10 cellular contexts compared by ENCODE assay signal in the genomic region with DNA sequence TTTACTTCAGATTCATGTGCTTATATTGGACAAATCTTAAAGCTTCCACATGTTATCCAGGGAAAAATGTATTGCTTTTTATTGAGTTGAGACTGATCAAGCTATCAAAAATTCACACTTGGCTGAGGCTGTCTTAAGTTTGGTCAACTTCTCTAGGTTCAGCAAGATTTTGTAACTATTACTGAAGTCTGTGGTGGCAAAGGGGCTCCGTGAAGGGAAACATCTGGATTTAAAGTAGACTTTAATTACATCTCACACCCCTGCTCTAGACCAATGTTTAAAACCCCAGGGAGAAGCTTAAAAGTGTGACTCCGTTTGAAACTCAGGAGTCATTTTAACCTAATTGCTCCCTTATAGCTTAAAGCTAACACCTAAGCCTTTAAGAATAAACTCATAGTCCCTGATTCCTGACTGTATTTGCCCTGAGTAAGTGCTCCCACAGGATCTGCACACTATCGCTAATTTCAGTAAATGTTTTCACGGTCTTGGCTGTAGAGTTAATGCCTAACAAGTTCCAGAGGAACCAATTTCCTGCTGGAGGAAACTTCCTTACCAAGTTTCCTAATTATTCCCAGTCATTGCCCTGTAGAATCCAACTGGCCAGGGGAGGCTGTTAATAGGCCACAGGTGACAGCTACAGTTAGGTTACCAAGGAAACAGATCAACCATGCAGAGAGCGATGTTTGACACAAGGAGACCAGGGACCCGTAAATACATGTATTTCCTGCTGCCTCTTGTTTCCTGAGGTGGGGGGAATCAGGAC. TPM values are rescaled to one million over a fixed set of nuclear protein-coding genes. Genes with fewer than 3 reads are reported as not detected.
DNase-seq lines count a peak whose midpoint lies in the region; ATAC-seq, FAIRE-seq and TF ChIP-seq lines count a peak whose summit lies in the region.
"Had no signal": no experiment of that assay in that cellular context is flagged by ENCODE, and none has a peak within 500 bp of the region (broad histone marks: within the 10 kb centered on the region; RNA-seq: fewer than 3 reads in every experiment).

No MANE protein-coding gene starts in this region.

- no peak for TF ChIP-seq RAD21 in GM12878 (IDR thresholded peaks at IDR 0.05; ENCODE audit: insufficient read depth, low read depth, low read length)

- no peak for DNase-seq in GM12878 (ENCODE audit: low read depth, low spot score)
- no peak for DNase-seq in neuronal stem cell (ENCODE audit: low spot score)
- DNase-seq in occipital lobe (lab: John Stamatoyannopoulos, UW), result no peak
- no peak for DNase-seq in stimulated activated naive CD4-positive, alpha-beta T cell treated with Interleukin-2 at 50 U/mL for 16 hours (lab: John Stamatoyannopoulos, UW)
- DNase-seq: NCI-H2107, small intestine had no signal

- H3K79me1 ChIP-seq in neuronal stem cell (ENCODE audit: low read depth, low read length), result no peaks in the 10 kb centered on the region

- H3K9ac ChIP-seq in GM12878 (ENCODE audit: control insufficient read depth, insufficient read depth, low read length) (no peak overlapping the region), neuronal stem cell (ENCODE audit: low read depth, low read length, poor library complexity) (no peak overlapping the region)

- ATAC-seq in GM18505 (IDR thresholded peaks at IDR 0.05; ENCODE audit: unreplicated experiment) (peak; percentile 36), HG03097 (IDR thresholded peaks at IDR 0.05; ENCODE audit: low FRiP score, unreplicated experiment) (peak; percentile 45), GM12878 (peak; percentile 60), HG02571 (IDR thresholded peaks at IDR 0.05; ENCODE audit: unreplicated experiment) (no peak), HG02970 (IDR thresholded peaks at IDR 0.05; ENCODE audit: low FRiP score, unreplicated experiment) (no peak)

- POLR2A ChIA-PET in GM12878 (lab: Charles Lee), result interaction anchor here (5.6 kb wide), 1 partner anchor 96 kb away, joined by 29 read pairs; a partner anchor contains a TSS

- H3K4me3 ChIP-seq in GM12878 (0 out of 2 replicates have a peak overlapping the region, but pooled peaks have one; percentile 7), neuronal stem cell (ENCODE audit: low read length in 2 of 2) (no peak overlapping the region)

- no peak for TF ChIP-seq POLR2A in GM18505 (IDR thresholded peaks at IDR 0.05; ENCODE audit: borderline replicate concordance, extremely low read depth, insufficient read depth, insufficient read length)
- no peak for TF ChIP-seq POLR2A in GM12878 (IDR thresholded peaks at IDR 0.05; ENCODE audit: low read depth, low read length)

- H3K27ac ChIP-seq in GM12878 (ENCODE audit: control insufficient read depth, insufficient read depth), result no peak overlapping the region
- H3K27ac ChIP-seq in neuronal stem cell (replicated peaks; ENCODE audit: low read length), result no peak overlapping the region

- in situ Hi-C loops in GM12878 (cut with MboI), result loop anchor here (5.0 kb wide), 1 partner anchor 97 kb away; a partner anchor contains a TSS

- H3K18ac ChIP-seq in neuronal stem cell (ENCODE audit: low read length), result no peak overlapping the region

- H2BK15ac ChIP-seq in neuronal stem cell (ENCODE audit: low read length), result no peak overlapping the region

- no peaks in the 10 kb centered on the region for H3K9me3 ChIP-seq in GM12878 (replicated peaks; ENCODE audit: control insufficient read depth, insufficient read depth, low read length)
- H3K9me3 ChIP-seq in neuronal stem cell (replicated peaks in 1 of 2; ENCODE audit: control insufficient read depth in 2 of 2, insufficient read depth in 1 of 2, low read depth in 1 of 2, low read length in 2 of 2), result no peaks in the 10 kb centered on the region

- no peak overlapping the region for H3K23ac ChIP-seq in neuronal stem cell (ENCODE audit: low read depth, low read length, poor library complexity)

- no peak overlapping the region for H2BK12ac ChIP-seq in neuronal stem cell (ENCODE audit: low read length)

- H2BK120ac ChIP-seq in neuronal stem cell (ENCODE audit: low read depth, low read length), result no peak overlapping the region

- H3K36me3 ChIP-seq in GM12878 (ENCODE audit: control insufficient read depth in 2 of 2, insufficient read depth in 2 of 2, low read length in 1 of 2) (no peaks in the 10 kb centered on the region), neuronal stem cell (replicated peaks in 1 of 2; ENCODE audit: control insufficient read depth in 2 of 2, insufficient read depth in 2 of 2, low read length in 2 of 2) (no peaks in the 10 kb centered on the region)

- intact Hi-C loops in GM12878 (cut with micrococcal nuclease; ENCODE audit: unreplicated experiment), result loop anchor here (10.0 kb wide), 1 partner anchor 204 kb away; no protein-coding TSS in a partner anchor

- peaks cover 14% of the 10 kb centered on the region for H3K4me1 ChIP-seq in GM12878 (ENCODE audit: control insufficient read depth, insufficient read depth, low read length)
- H3K4me1 ChIP-seq in neuronal stem cell (ENCODE audit: control insufficient read depth in 2 of 2, insufficient read depth in 1 of 2, low read depth in 1 of 2, low read length in 2 of 2), result peaks cover 0 to 14% of the 10 kb centered on the region in 2 donors

- 2% methylated on average over 6 of the region's 6 CpGs for WGBS in GM12878 (ENCODE audit: insufficient coverage, insufficient replicate concordance, low lambda C conversion rate, missing lambda C conversion rate)
- no CpG with 5 or more reads among the region's 6 CpGs for WGBS in neuronal stem cell (ENCODE audit: extremely low coverage in 2 of 2, insufficient read length in 2 of 2, insufficient replicate concordance in 1 of 2), 2 donors

- CTCF ChIA-PET in GM12878 (lab: Yijun Ruan, JAX), result interaction anchor here (0.5 to 8.4 kb wide), 7 partner anchors 12 to 311 kb away, joined by 3 to 271 read pairs (median 4); a partner anchor contains a TSS

- RAD21 ChIA-PET in GM12878 (lab: Charles Lee; ENCODE audit: unreplicated experiment), result interaction anchor here (0.8 to 8.4 kb wide), 4 partner anchors 94 to 209 kb away, joined by 3 to 161 read pairs (median 4); a partner anchor contains a TSS

- no peak overlapping the region for H3K4ac ChIP-seq in neuronal stem cell (ENCODE audit: low read length)

- H3K4me2 ChIP-seq in GM12878 (ENCODE audit: control insufficient read depth, insufficient read depth) (peak overlapping the region; percentile 44; the same call in 1 of the 2 replicates), neuronal stem cell (ENCODE audit: insufficient read depth, low read length, poor library complexity, severe bottlenecking) (no peak overlapping the region)

- H3K14ac ChIP-seq in neuronal stem cell (ENCODE audit: low read length), result no peak overlapping the region

- H4K91ac ChIP-seq in neuronal stem cell (ENCODE audit: low read depth, low read length, poor library complexity), result no peak overlapping the region

- no peaks in the 10 kb centered on the region for H4K20me1 ChIP-seq in GM12878 (ENCODE audit: control insufficient read depth, insufficient read depth)

- H2BK5ac ChIP-seq in neuronal stem cell (ENCODE audit: low read length), result no peak overlapping the region

- H2AK5ac ChIP-seq in neuronal stem cell (ENCODE audit: low read depth, low read length), result no peak overlapping the region

- H3K27me3 ChIP-seq in GM12878 (replicated peaks in 1 of 2; ENCODE audit: control insufficient read depth in 2 of 2, insufficient read depth in 2 of 2, low read length in 1 of 2) (no peaks in the 10 kb centered on the region; a peak in 1 of 4 replicates), neuronal stem cell (ENCODE audit: control insufficient read depth in 3 of 3, insufficient read depth in 3 of 3, low read depth in 1 of 3, low read length in 3 of 3) (no peaks in the 10 kb centered on the region)

- no peak for FAIRE-seq in GM12878 (lab: Jason Lieb, UNC)

- TF ChIP-seq EP300 in GM12878 (IDR thresholded peaks at IDR 0.05; ENCODE audit: borderline replicate concordance in 1 of 2, control insufficient read depth in 1 of 2, low read depth in 2 of 2, low read length in 2 of 2), result no peak

- H3K79me2 ChIP-seq in GM12878 (ENCODE audit: control insufficient read depth, insufficient read depth, low read length), result no peaks in the 10 kb centered on the region

- H2AFZ ChIP-seq in GM12878 (ENCODE audit: control insufficient read depth, low read depth, low read length), result peak overlapping the region; percentile 75
- H2AFZ ChIP-seq in neuronal stem cell (ENCODE audit: low read length), result peak overlapping the region; percentile 66

- no peak for TF ChIP-seq CTCF in GM12878 (IDR thresholded peaks at IDR 0.05 in 2 of 3, conservative IDR thresholded peaks at IDR 0.05 in 1 of 3; ENCODE audit: control insufficient read depth in 2 of 3, extremely low read depth in 1 of 3, insufficient read depth in 1 of 3, low read depth in 3 of 3, low read length in 3 of 3)

- SMC1A ChIA-PET in GM12878 (lab: Charles Lee; ENCODE audit: uncharacterized antibody, unreplicated experiment), result interaction anchor here (1.0 to 8.4 kb wide), 7 partner anchors 15 to 209 kb away, joined by 3 to 190 read pairs (median 5); a partner anchor contains a TSS

- BruUV-seq in GM12878 (replicated peaks; lab: Mats Ljungman, UMichigan), result no TSS peak

- no peak overlapping the region for H4K8ac ChIP-seq in neuronal stem cell (ENCODE audit: low read depth, low read length)

RNA-seq across cellular contexts. Expression of a gene that starts 40.5 kb away (rescaled TPM):
- 0.07 TPM in 1 of 2 replicates, not detected in the other for total RNA-seq in GM12878 (2013; cell fraction: nucleolus; rRNA removed)
- total RNA-seq in GM12878 (2014; rRNA removed) (not detected in 2 replicates), GM12878 (2014; rRNA removed; fragmentation: Illumina TruSeq; extraction: Trizol) (not detected in 2 replicates), GM12878 (2021) (not detected in 2 replicates), occipital lobe (not detected)
- not detected for polyA plus RNA-seq in GM12878 (2011; ENCODE audit: low read depth)
- polyA plus RNA-seq in GM12878 (2011; rRNA removed) (not detected in 2 replicates), GM12878 (2014; fragmentation: Illumina TruSeq; extraction: Trizol) (not detected in 2 replicates), GM12878 (2014; fragmentation: Nextera tagmentation; extraction: Ambion mirVana) (not detected), GM12878 (2014; rRNA removed) (not detected in 2 replicates), GM12878 (2016; fragmentation: Nextera tagmentation; extraction: Ambion mirVana) (not detected)
- not detected in 2 replicates for polyA plus RNA-seq in GM12878 (2011; cell fraction: cytosol; rRNA removed)
- polyA plus RNA-seq in GM12878 (2011; cell fraction: nucleus; rRNA removed), result 0.12 TPM in 1 of 2 replicates, not detected in the other
- not detected in 2 replicates for polyA plus RNA-seq in GM12878 (2012)
- not detected in 2 replicates for polyA minus RNA-seq in GM12878 (2011; rRNA and poly(A)+ RNA removed)
- not detected in 2 replicates for polyA minus RNA-seq in GM12878 (2011; cell fraction: cytosol; rRNA and poly(A)+ RNA removed)
- polyA minus RNA-seq in GM12878 (2011; cell fraction: nucleus; rRNA and poly(A)+ RNA removed), result not detected in 2 replicates
- not detected for polyA plus RNA-seq in neuronal stem cell (2013, experiment 1 of 2)
- not detected for polyA plus RNA-seq in neuronal stem cell (2013, experiment 2 of 2)
- polyA plus RNA-seq: small intestine had no signal

RNA-seq across cellular contexts. Expression of a gene that starts 50.9 kb away (rescaled TPM):
- not detected in 2 replicates for total RNA-seq in GM12878 (2013; cell fraction: nucleolus; rRNA removed)
- not detected in 2 replicates for total RNA-seq in GM12878 (2014; rRNA removed)
- total RNA-seq in GM12878 (2014; rRNA removed; fragmentation: Illumina TruSeq; extraction: Trizol), result not detected in 2 replicates
- total RNA-seq in GM12878 (2021), result not detected in 2 replicates
- polyA plus RNA-seq in GM12878 (2011; ENCODE audit: low read depth), result not detected
- polyA plus RNA-seq in GM12878 (2011; rRNA removed), result 0.04 TPM in 1 of 2 replicates, not detected in the other
- polyA plus RNA-seq in GM12878 (2011; cell fraction: cytosol; rRNA removed), result not detected in 2 replicates
- not detected in 2 replicates for polyA plus RNA-seq in GM12878 (2011; cell fraction: nucleus; rRNA removed)
- polyA plus RNA-seq in GM12878 (2012), result not detected in 2 replicates
- polyA plus RNA-seq in GM12878 (2014; fragmentation: Illumina TruSeq; extraction: Trizol), result not detected in 2 replicates
- not detected for polyA plus RNA-seq in GM12878 (2014; fragmentation: Nextera tagmentation; extraction: Ambion mirVana)
- not detected in 2 replicates for polyA plus RNA-seq in GM12878 (2014; rRNA removed)
- not detected for polyA plus RNA-seq in GM12878 (2016; fragmentation: Nextera tagmentation; extraction: Ambion mirVana)
- not detected in 2 replicates for polyA minus RNA-seq in GM12878 (2011; rRNA and poly(A)+ RNA removed)
- polyA minus RNA-seq in GM12878 (2011; cell fraction: cytosol; rRNA and poly(A)+ RNA removed), result not detected in 2 replicates
- not detected in 2 replicates for polyA minus RNA-seq in GM12878 (2011; cell fraction: nucleus; rRNA and poly(A)+ RNA removed)
- not detected for polyA plus RNA-seq in neuronal stem cell (2013, experiment 1 of 2)
- not detected for polyA plus RNA-seq in neuronal stem cell (2013, experiment 2 of 2)
- not detected for total RNA-seq in occipital lobe
- polyA plus RNA-seq: small intestine had no signal

RNA-seq across cellular contexts. Expression of a gene that starts 60.0 kb away (rescaled TPM):
- not detected in 2 replicates for total RNA-seq in GM12878 (2013; cell fraction: nucleolus; rRNA removed)
- total RNA-seq in GM12878 (2014; rRNA removed) (not detected in 2 replicates), GM12878 (2014; rRNA removed; fragmentation: Illumina TruSeq; extraction: Trizol) (not detected in 2 replicates), GM12878 (2021) (not detected in 2 replicates), occipital lobe (not detected)
- not detected for polyA plus RNA-seq in GM12878 (2011; ENCODE audit: low read depth)
- polyA plus RNA-seq in GM12878 (2011; rRNA removed) (not detected in 2 replicates), GM12878 (2014; fragmentation: Illumina TruSeq; extraction: Trizol) (not detected in 2 replicates), GM12878 (2014; fragmentation: Nextera tagmentation; extraction: Ambion mirVana) (not detected), GM12878 (2014; rRNA removed) (not detected in 2 replicates), GM12878 (2016; fragmentation: Nextera tagmentation; extraction: Ambion mirVana) (not detected)
- polyA plus RNA-seq in GM12878 (2011; cell fraction: cytosol; rRNA removed), result not detected in 2 replicates
- not detected in 2 replicates for polyA plus RNA-seq in GM12878 (2011; cell fraction: nucleus; rRNA removed)
- not detected in 2 replicates for polyA plus RNA-seq in GM12878 (2012)
- polyA minus RNA-seq in GM12878 (2011; rRNA and poly(A)+ RNA removed), result not detected in 2 replicates
- polyA minus RNA-seq in GM12878 (2011; cell fraction: cytosol; rRNA and poly(A)+ RNA removed), result not detected in 2 replicates
- not detected in 2 replicates for polyA minus RNA-seq in GM12878 (2011; cell fraction: nucleus; rRNA and poly(A)+ RNA removed)
- polyA plus RNA-seq in neuronal stem cell (2013, experiment 1 of 2), result not detected
- polyA plus RNA-seq in neuronal stem cell (2013, experiment 2 of 2), result not detected
- polyA plus RNA-seq: small intestine had no signal

Comparison
In these comparisons a context has a peak if more than half of its experiments do, and no peak if none do; other contexts are left out.
1. ATAC-seq: peak in GM18505 (single experiment), HG03097 (single experiment) and GM12878 (single experiment); none in HG02571 (single experiment) and HG02970 (single experiment).